ENCODE assay signal across 8 cellular contexts in the genomic region with DNA sequence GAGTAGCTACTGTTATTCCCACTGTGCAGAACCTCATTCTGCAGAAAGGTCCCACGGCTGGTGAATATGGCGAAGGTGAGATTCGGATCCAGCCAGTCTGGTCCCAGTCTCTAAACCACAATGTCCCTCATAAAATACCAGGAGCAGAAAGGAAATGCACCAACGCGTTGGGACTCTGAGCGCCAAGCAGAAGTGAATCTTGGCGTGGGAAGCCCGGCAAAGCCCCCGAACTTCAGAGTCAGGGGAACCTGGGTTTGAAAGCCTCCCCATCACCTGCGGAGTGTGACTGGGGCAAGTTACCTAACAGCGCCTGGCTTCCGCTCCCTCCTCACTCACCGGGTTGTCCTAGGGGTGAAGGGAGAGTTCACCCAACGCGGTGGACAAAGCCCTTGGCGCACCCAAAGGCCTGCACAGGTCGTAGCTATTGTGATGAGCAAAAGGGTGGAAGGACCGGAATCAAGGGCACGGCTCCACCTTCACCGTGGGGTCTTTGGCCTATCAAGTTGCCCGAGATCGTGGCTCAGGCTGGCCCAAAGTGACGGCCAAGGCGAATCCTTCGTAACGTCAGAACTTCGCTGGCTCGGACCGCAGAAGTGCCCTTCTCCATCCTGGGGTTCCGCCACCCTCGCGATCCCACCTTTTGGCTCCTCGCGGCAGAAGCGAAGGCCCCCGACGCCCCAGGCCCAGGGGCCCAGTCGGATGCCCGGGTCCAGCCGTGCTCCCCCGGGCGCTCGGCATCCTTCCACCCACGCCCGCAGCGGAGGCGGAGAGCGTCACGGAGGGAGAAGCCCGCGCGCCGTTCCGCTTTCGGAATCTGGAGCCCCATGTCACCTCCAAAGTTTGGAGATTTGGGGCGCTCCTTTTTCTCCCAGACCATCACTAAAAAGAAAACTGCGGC. TPM values are rescaled to one million over a fixed set of nuclear protein-coding genes. Genes with fewer than 3 reads are reported as not detected.
DNase-seq lines count a peak whose midpoint lies in the region; ATAC-seq and TF ChIP-seq lines count a peak whose summit lies in the region.

No MANE protein-coding gene starts in this region.

- intact Hi-C loops in activated T-helper 1 cell treated with anti-CD3 and anti-CD28 coated beads, Interleukin-12 subunit alpha, Interleukin-12 subunit beta, Interleukin-2, Interleukin-4 antibody, amounts not matched to agents 30 ng/mL and 10 ng/mL and 1 ng/mL, durations not matched to agents 14 hours and 24 hours and 36 hours (cut with micrococcal nuclease), result loop anchor here (1.0 to 10.0 kb wide), 12 partner anchors 24 to 461 kb away; partner anchors contain the start of genes BAG3, DENND10, EIF3A and PRDX3
- intact Hi-C loops in heart right ventricle (cut with DNase I), result loop anchor here in 4 of 10 donors (2.0 to 5.0 kb wide), 3 partner anchors 343 to 454 kb away; no protein-coding TSS in a partner anchor

- H3K4me1 Mint-ChIP-seq in activated T-helper 1 cell treated with anti-CD3 and anti-CD28 coated beads, Interleukin-12 subunit alpha, Interleukin-12 subunit beta, Interleukin-2, Interleukin-4 antibody, amounts not matched to agents 30 ng/mL and 10 ng/mL and 1 ng/mL, durations not matched to agents 14 hours and 24 hours and 36 hours (ENCODE audit: low read depth), result peaks cover 54% of the 10 kb centered on the region

- TF ChIP-seq CTCF in GM13977 (IDR thresholded peaks at IDR 0.05; ENCODE audit: extremely low read depth, insufficient read depth, missing control alignments) (no peak), heart right ventricle (IDR thresholded peaks at IDR 0.05) (no peak)

- peaks cover 12% of the 10 kb centered on the region for H3K36me3 Mint-ChIP-seq in activated T-helper 1 cell treated with anti-CD3 and anti-CD28 coated beads, Interleukin-12 subunit alpha, Interleukin-12 subunit beta, Interleukin-2, Interleukin-4 antibody, amounts not matched to agents 30 ng/mL and 10 ng/mL and 1 ng/mL, durations not matched to agents 14 hours and 24 hours and 36 hours (ENCODE audit: low read depth)

- peak overlapping the region; percentile 97 for H3K4me3 Mint-ChIP-seq in activated T-helper 1 cell treated with anti-CD3 and anti-CD28 coated beads, Interleukin-12 subunit alpha, Interleukin-12 subunit beta, Interleukin-2, Interleukin-4 antibody, amounts not matched to agents 30 ng/mL and 10 ng/mL and 1 ng/mL, durations not matched to agents 14 hours and 24 hours and 36 hours

- peak overlapping the region; percentile 91 for H3K27ac Mint-ChIP-seq in activated T-helper 1 cell treated with anti-CD3 and anti-CD28 coated beads, Interleukin-12 subunit alpha, Interleukin-12 subunit beta, Interleukin-2, Interleukin-4 antibody, amounts not matched to agents 30 ng/mL and 10 ng/mL and 1 ng/mL, durations not matched to agents 14 hours and 24 hours and 36 hours

- ATAC-seq in heart right ventricle, result peak in 4 of 8 donors; percentile 6 to 30 (median 20)
- no peak for ATAC-seq in HG03108 (IDR thresholded peaks at IDR 0.05; ENCODE audit: unreplicated experiment)
- ATAC-seq in GM18861 (IDR thresholded peaks at IDR 0.05; ENCODE audit: unreplicated experiment), result no peak

- DNase-seq in GM13977 (ENCODE audit: low spot score), result peak; percentile 50
- DNase-seq in activated T-helper 1 cell treated with anti-CD3 and anti-CD28 coated beads, Interleukin-12 subunit alpha, Interleukin-12 subunit beta, Interleukin-2, Interleukin-4 antibody, amounts not matched to agents 30 ng/mL and 10 ng/mL and 1 ng/mL, durations not matched to agents 14 hours and 24 hours and 36 hours (ENCODE audit: low spot score), result peak; percentile 59
- DNase-seq in heart right ventricle, result peak; percentile 21 to 43
- no peak for DNase-seq in iPS-NIHi11 (ENCODE audit: low spot score)

- peaks cover 6% of the 10 kb centered on the region for H3K27me3 Mint-ChIP-seq in activated T-helper 1 cell treated with anti-CD3 and anti-CD28 coated beads, Interleukin-12 subunit alpha, Interleukin-12 subunit beta, Interleukin-2, Interleukin-4 antibody, amounts not matched to agents 30 ng/mL and 10 ng/mL and 1 ng/mL, durations not matched to agents 14 hours and 24 hours and 36 hours (ENCODE audit: insufficient read depth)

- no peaks in the 10 kb centered on the region for H3K9me3 Mint-ChIP-seq in activated T-helper 1 cell treated with anti-CD3 and anti-CD28 coated beads, Interleukin-12 subunit alpha, Interleukin-12 subunit beta, Interleukin-2, Interleukin-4 antibody, amounts not matched to agents 30 ng/mL and 10 ng/mL and 1 ng/mL, durations not matched to agents 14 hours and 24 hours and 36 hours

- H3K27ac ChIP-seq in KOPT-K1 (ENCODE audit: low read depth, low read length, poor library complexity, severe bottlenecking), result peak overlapping the region; percentile 92
- H3K27ac ChIP-seq in heart right ventricle, result peak overlapping the region in 8 of 10 donors; percentile 43 to 89 (median 66)
- H3K27ac ChIP-seq in skin epidermis, result peak overlapping the region; percentile 67 to 91 (median 86)

- whole genome bisulfite sequencing in heart right ventricle, 2 donors, result 29 to 34% methylated on average over 57 of the region's 57 CpGs

- in situ Hi-C loops in GM13977 (cut with MboI; ENCODE audit: low pct_unique_long_range_greater_than_20kb, low sequenced_read_pairs, unreplicated experiment), result no loop called here

- peaks cover 0 to 49% (median 33%) of the 10 kb centered on the region in 7 donors for H3K27me3 ChIP-seq in heart right ventricle

- peaks cover 0 to 58% (median 16%) of the 10 kb centered on the region in 9 donors for H3K4me1 ChIP-seq in heart right ventricle

- peaks cover 10% of the 10 kb centered on the region for H3K36me3 ChIP-seq in KOPT-K1 (ENCODE audit: insufficient read depth, low read length)
- H3K36me3 ChIP-seq in heart right ventricle, result no peaks in the 10 kb centered on the region

- H3K4me3 ChIP-seq in heart right ventricle (peak overlapping the region; percentile 42 to 85 (median 65)), skin epidermis (peak overlapping the region; percentile 68 to 88 (median 81))

- H3K9me3 ChIP-seq in KOPT-K1 (ENCODE audit: insufficient read depth, low read length, poor library complexity, severe bottlenecking) (no peaks in the 10 kb centered on the region), heart right ventricle (no peaks in the 10 kb centered on the region)

RNA-seq across cellular contexts. Expression of gene RGS10, which starts 0.8 kb away (rescaled TPM):
- total RNA-seq in activated T-helper 1 cell treated with anti-CD3 and anti-CD28 coated beads, Interleukin-12 subunit alpha, Interleukin-12 subunit beta, Interleukin-2, Interleukin-4 antibody, amounts not matched to agents 30 ng/mL and 10 ng/mL and 1 ng/mL, durations not matched to agents 14 hours and 24 hours and 36 hours, result 142 and 150 TPM in 2 replicates
- 10 to 100 TPM in 1 of 10 donors, 1 to 10 TPM in 9; 1.9 to 16.5 (median 3.6) TPM for total RNA-seq in heart right ventricle
- 1 to 10 TPM; 8.4 to 9.0 TPM for polyA plus RNA-seq in heart right ventricle

RNA-seq across cellular contexts. Expression of gene TIAL1, which starts 55.1 kb away (rescaled TPM):
- total RNA-seq in activated T-helper 1 cell treated with anti-CD3 and anti-CD28 coated beads, Interleukin-12 subunit alpha, Interleukin-12 subunit beta, Interleukin-2, Interleukin-4 antibody, amounts not matched to agents 30 ng/mL and 10 ng/mL and 1 ng/mL, durations not matched to agents 14 hours and 24 hours and 36 hours, result 192 and 195 TPM in 2 replicates
- total RNA-seq in heart right ventricle, result 10 to 100 TPM; 65.3 to 94.6 (median 70.7) TPM
- 10 to 100 TPM; 35.9 to 40.7 TPM for polyA plus RNA-seq in heart right ventricle
